ENCODE assay signal across 11 cellular contexts in genomic region chrX:68684291-68684918, GRCh38. TPM values are rescaled to one million over a fixed set of nuclear protein-coding genes. Genes with fewer than 3 reads are reported as not detected.
DNase-seq lines count a peak whose midpoint lies in the region; ATAC-seq and TF ChIP-seq lines count a peak whose summit lies in the region.
"Had no signal": no experiment of that assay in that cellular context is flagged by ENCODE, and none has a peak within 500 bp of the region (broad histone marks: within the 10 kb centered on the region; RNA-seq: fewer than 3 reads in every experiment).

No MANE protein-coding gene starts in this region.

- intact Hi-C loops in left cardiac atrium (cut with DNase I): no loop called here

- H3K27ac ChIP-seq in skeletal muscle tissue (ENCODE audit: low read depth, low read length): peak overlapping the region; percentile 23

- H3K4me3 Mint-ChIP-seq in HFFc6: peak overlapping the region; percentile 26; the same call in 1 of the 2 replicates
- H3K4me3 Mint-ChIP-seq: activated naive CD8-positive, alpha-beta T cell; effector memory CD8-positive, alpha-beta T cell; T-helper 2 cell treated with Interferon-gamma antibody and Interleukin-4, amounts not matched to agents 5 μg/mL and 100 μg/mL, for 36 hours had no signal

- peak overlapping the region in 1 of 3 donors; percentile 33 for H3K9ac ChIP-seq in skeletal muscle tissue (ENCODE audit: low read depth in 1 of 3, low read length in 3 of 3)

- H3K9me3 Mint-ChIP-seq in HFFc6: no peaks in the 10 kb centered on the region
- H3K9me3 Mint-ChIP-seq: effector memory CD8-positive, alpha-beta T cell; T-helper 2 cell treated with Interferon-gamma antibody and Interleukin-4, amounts not matched to agents 5 μg/mL and 100 μg/mL, for 36 hours had no signal

- no peaks in the 10 kb centered on the region for H3K36me3 ChIP-seq in skeletal muscle tissue (ENCODE audit: control insufficient read depth in 3 of 3, insufficient read depth in 3 of 3, low read length in 3 of 3)

- H3K27ac Mint-ChIP-seq in HFFc6: peak overlapping the region; percentile 68; the same call in 1 of the 2 replicates
- H3K27ac Mint-ChIP-seq: activated naive CD8-positive, alpha-beta T cell; effector memory CD8-positive, alpha-beta T cell; T-helper 2 cell treated with Interferon-gamma antibody and Interleukin-4, amounts not matched to agents 5 μg/mL and 100 μg/mL, for 36 hours had no signal

- peaks cover 10 to 21% (median 16%) of the 10 kb centered on the region in 3 donors for H3K4me1 ChIP-seq in skeletal muscle tissue (ENCODE audit: control insufficient read depth in 3 of 3, insufficient read depth in 3 of 3, low read length in 3 of 3)

- no peaks in the 10 kb centered on the region; the same call in 1 of the 2 replicates for H3K27me3 Mint-ChIP-seq in HFFc6 (ENCODE audit: insufficient read depth)

- peak; percentile 49 to 75 for ATAC-seq in left cardiac atrium
- ATAC-seq: effector memory CD8-positive, alpha-beta T cell had no signal

- DNase-seq in HFFc6: no peak
- DNase-seq in UCSD-AML1 (lab: John Stamatoyannopoulos, UW; ENCODE audit: unreplicated experiment): peak; percentile 88
- peak; percentile 83 for DNase-seq in left cardiac atrium
- no peak for DNase-seq in hepatic stellate cell (ENCODE audit: low spot score)
- DNase-seq in NCI-H526 treated with DMSO at 0.1 percent for 48 hours (lab: John Stamatoyannopoulos, UW): no peak
- no peak for DNase-seq in NCI-H1105 (lab: John Stamatoyannopoulos, UW)
- DNase-seq: effector memory CD8-positive, alpha-beta T cell; stimulated activated naive CD4-positive, alpha-beta T cell had no signal

- peaks cover 27% of the 10 kb centered on the region for H3K4me1 Mint-ChIP-seq in HFFc6 (ENCODE audit: low read depth)

- no peak for TF ChIP-seq CTCF in HFFc6 (IDR thresholded peaks at IDR 0.05)

- H3K4me3 ChIP-seq in skeletal muscle tissue (ENCODE audit: low read length in 3 of 3): no peak overlapping the region

- H3K36me3 Mint-ChIP-seq in HFFc6 (ENCODE audit: low read depth): no peaks in the 10 kb centered on the region
- H3K36me3 Mint-ChIP-seq: activated naive CD8-positive, alpha-beta T cell had no signal

- no peaks in the 10 kb centered on the region for H3K9me3 ChIP-seq in skeletal muscle tissue (ENCODE audit: control insufficient read depth in 3 of 3, low read length in 3 of 3)

- peaks cover 0 to 3% (median 0%) of the 10 kb centered on the region in 3 donors for H3K27me3 ChIP-seq in skeletal muscle tissue (ENCODE audit: control insufficient read depth in 3 of 3, insufficient read depth in 3 of 3, low read length in 3 of 3)

RNA-seq across cellular contexts. Expression of gene STARD8, which starts 36.9 kb away (rescaled TPM):
- total RNA-seq in HFFc6 (2021; fragmentation: NEBNext Ultra II Directional; extraction: Animal tissue kit (Norgen Biotek cat#: 25700)): 1 to 10 TPM; 1.9 to 3.6 (median 3.0) TPM
- total RNA-seq in left cardiac atrium (10 to 100 TPM; 13.2 to 15.2 TPM), skeletal muscle tissue (8.9 TPM)

Comparison
In these comparisons a context has a peak if more than half of its experiments do, and no peak if none do; other contexts are left out.
1. DNase-seq: peak in UCSD-AML1 (single experiment) and left cardiac atrium (single experiment); none in HFFc6 (single experiment), hepatic stellate cell (single experiment), NCI-H526 treated with DMSO at 0.1 percent for 48 hours (single experiment) and NCI-H1105 (single experiment).